ENCODE assay signal across 1 cellular context in genomic region chr4:119116925-119117900, GRCh38.
A peak's percentile ranks its signal among the peaks of the same experiment; 100 is the strongest.
TF ChIP-seq lines count a peak whose summit lies in the region.

No MANE protein-coding gene starts in this region.

TF ChIP-seq in K562, 482 proteins besides CTCF, POLR2A, EP300 and RAD21:
- no peak for TF ChIP-seq BRD4 (IDR thresholded peaks at IDR 0.05)
- peak; percentile 42; the same call in 1 of the 2 replicates for TF ChIP-seq C11orf30 (IDR thresholded peaks at IDR 0.05; ENCODE audit: low read depth)
- no peak for TF ChIP-seq PTTG1 (tag; IDR thresholded peaks at IDR 0.05; ENCODE audit: low read depth)
- no peak for TF ChIP-seq ZBTB34 (CRISPR knock-in tag; IDR thresholded peaks at IDR 0.05)
- peak; percentile 60; the same call in 1 of the 2 replicates for TF ChIP-seq ZNF316 (IDR thresholded peaks at IDR 0.05)
- no peak for TF ChIP-seq EGR1 (conservative IDR thresholded peaks at IDR 0.05)
- no peak for TF ChIP-seq GTF3C2 (IDR thresholded peaks at IDR 0.05; ENCODE audit: borderline replicate concordance, extremely low read depth, insufficient read length)
- TF ChIP-seq IRF2 (CRISPR knock-in tag; IDR thresholded peaks at IDR 0.05), result no peak
- TF ChIP-seq TARDBP (IDR thresholded peaks at IDR 0.05), result no peak
